Comparison of ENCODE assay signal across 28 cellular contexts in the genomic region with DNA sequence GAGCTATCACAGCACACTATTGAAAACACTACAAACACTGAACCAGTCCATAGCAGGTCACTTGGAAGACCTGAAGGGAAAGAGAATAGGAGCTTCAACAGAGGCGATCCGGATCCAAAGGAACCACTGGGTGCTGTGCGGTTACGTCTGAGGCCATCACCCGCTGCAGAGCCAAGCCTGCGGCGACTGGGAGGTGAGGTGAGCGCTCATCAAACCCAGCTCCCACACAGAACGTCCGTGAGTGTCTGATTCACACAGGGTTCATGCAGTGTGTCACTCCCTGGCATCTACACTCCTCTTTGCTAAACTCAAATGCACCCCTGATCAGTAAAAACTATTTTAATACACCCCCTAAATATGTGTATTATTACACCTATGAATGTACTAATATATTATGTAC.
"Had no signal": no experiment of that assay in that cellular context is flagged by ENCODE, and none has a peak within 500 bp of the region (broad histone marks: within the 10 kb centered on the region; RNA-seq: fewer than 3 reads in every experiment).

No MANE protein-coding gene starts in this region.

- H3K4me3 Mint-ChIP-seq: mesothelial cell of epicardium; naive B cell; natural killer cell treated with Interleukin-12 subunit alpha and Interleukin-12 subunit beta and Interleukin-15 and Interleukin-18, amount 100 ng/mL, for 72 hours; neural crest cell; stimulated activated naive CD8-positive, alpha-beta T cell treated with anti-CD3 and anti-CD28 coated beads, Interleukin-15, amount 100 ng/mL, for 72 hours had no signal

- H3K4me1 Mint-ChIP-seq: mesothelial cell of epicardium; naive B cell; neural crest cell; stimulated activated naive CD8-positive, alpha-beta T cell treated with anti-CD3 and anti-CD28 coated beads, Interleukin-15, amount 100 ng/mL, for 72 hours had no signal

- H3K36me3 ChIP-seq: esophagus muscularis mucosa, gastroesophageal sphincter, heart left ventricle, left lung, neutrophil, prostate gland, right atrium auricular region, suprapubic skin, transverse colon had no signal

- FAIRE-seq: endothelial cell of umbilical vein had no signal

- H3K4me3 ChIP-seq: coronary artery, esophagus muscularis mucosa, gastroesophageal sphincter, heart left ventricle, hepatocyte, left lung, mucosa of descending colon, prostate gland, right atrium auricular region, smooth muscle cell, suprapubic skin, transverse colon had no signal

- H3K27me3 ChIP-seq: foreskin keratinocyte, left lung, neutrophil, right atrium auricular region, suprapubic skin, transverse colon had no signal

- H3K9me3 Mint-ChIP-seq: mesothelial cell of epicardium; naive B cell; natural killer cell treated with Interleukin-12 subunit alpha and Interleukin-12 subunit beta and Interleukin-15 and Interleukin-18, amount 100 ng/mL, for 72 hours; neural crest cell had no signal

- H3K27ac Mint-ChIP-seq: mesothelial cell of epicardium; naive B cell; natural killer cell treated with Interleukin-12 subunit alpha and Interleukin-12 subunit beta and Interleukin-15 and Interleukin-18, amount 100 ng/mL, for 72 hours; stimulated activated naive CD8-positive, alpha-beta T cell treated with anti-CD3 and anti-CD28 coated beads, Interleukin-15, amount 100 ng/mL, for 72 hours had no signal

- H3K36me3 Mint-ChIP-seq: mesothelial cell of epicardium; naive B cell; natural killer cell treated with Interleukin-12 subunit alpha and Interleukin-12 subunit beta and Interleukin-15 and Interleukin-18, amount 100 ng/mL, for 72 hours had no signal

- H3K27me3 Mint-ChIP-seq: naive B cell; stimulated activated naive CD8-positive, alpha-beta T cell treated with anti-CD3 and anti-CD28 coated beads, Interleukin-15, amount 100 ng/mL, for 72 hours had no signal

- DNase-seq: dermis blood vessel endothelial cell; effector memory CD4-positive, alpha-beta T cell; foreskin keratinocyte; heart left ventricle; left lung; mesenchymal stem cell; mucosa of descending colon; naive B cell; stimulated activated CD4-positive, alpha-beta T cell treated with anti-CD3 and anti-CD28 coated beads, Interleukin-12 subunit alpha, Interleukin-12 subunit beta, amount 100 ng/mL, for 4 hours; stimulated activated CD4-positive, alpha-beta T cell treated with anti-CD3 and anti-CD28 coated beads, Interleukin-1b, Interleukin-23, amount 100 ng/mL, for 48 hours; stimulated activated CD4-positive, alpha-beta T cell treated with anti-CD3 and anti-CD28 coated beads, Interleukin-4, amount 100 ng/mL, for 1 hour; stimulated activated CD8-positive, alpha-beta memory T cell treated with anti-CD3 and anti-CD28 coated beads, Interleukin-4, amount 100 ng/mL, for 48 hours; stimulated activated naive CD4-positive, alpha-beta T cell; stimulated activated naive CD8-positive, alpha-beta T cell treated with anti-CD3 and anti-CD28 coated beads, Interleukin-15, amount 100 ng/mL, for 72 hours; transverse colon had no signal
